ENCODE assay signal across 13 cellular contexts in genomic region chrX:19630228-19630627, GRCh38.
DNase-seq lines count a peak whose midpoint lies in the region; ATAC-seq and TF ChIP-seq lines count a peak whose summit lies in the region.
"Had no signal": no experiment of that assay in that cellular context is flagged by ENCODE, and none has a peak within 500 bp of the region (broad histone marks: within the 10 kb centered on the region; RNA-seq: fewer than 3 reads in every experiment).

No MANE protein-coding gene starts in this region.

- peak overlapping the region; percentile 22 to 50 for H3K27ac ChIP-seq in left lung
- H3K27ac ChIP-seq in psoas muscle = no peak overlapping the region
- H3K27ac ChIP-seq: esophagus squamous epithelium had no signal

- H3K4me1 ChIP-seq in left lung (peaks cover 0 to 5% of the 10 kb centered on the region in 2 donors), psoas muscle (no peaks in the 10 kb centered on the region)

- peak; percentile 38 for DNase-seq in GM12865 (ENCODE audit: low read depth)
- peak; percentile 4 for DNase-seq in GM19238 (ENCODE audit: insufficient read length, low spot score)
- DNase-seq in NOMO-1 treated with dmso at 0.1 percent for 144 hours (lab: John Stamatoyannopoulos, UW; ENCODE audit: unreplicated experiment) = peak; percentile 30
- DNase-seq in left lung = no peak
- no peak for DNase-seq in globus pallidus (ENCODE audit: low spot score)
- no peak for DNase-seq in psoas muscle
- no peak for DNase-seq in stimulated activated CD4-positive, alpha-beta T cell treated with anti-CD3 and anti-CD28 coated beads, Interleukin-2, amount 100 ng/mL, for 48 hours
- DNase-seq: DMS153, esophagus squamous epithelium, NCI-H1417 treated with DMSO at 0.1 percent for 48 hours, NCI-H748 treated with DMSO at 0.1 percent for 48 hours had no signal

- intact Hi-C loops in left lung (cut with DNase I) (no loop called here), psoas muscle (cut with DNase I) (no loop called here)

- H3K4me3 ChIP-seq in GM12865 (ENCODE audit: low read depth, low read length) (no peak overlapping the region), left lung (no peak overlapping the region), psoas muscle (no peak overlapping the region)
- H3K4me3 ChIP-seq: esophagus squamous epithelium, skin epidermis had no signal

- H3K36me3 ChIP-seq in left lung = no peaks in the 10 kb centered on the region
- H3K36me3 ChIP-seq in psoas muscle (ENCODE audit: insufficient read depth in 1 of 2, low read depth in 1 of 2) = no peaks in the 10 kb centered on the region
- H3K36me3 ChIP-seq: esophagus squamous epithelium had no signal

- WGBS in psoas muscle, 3 donors = 63 to 80% (median 70%) methylated on average over 3 of the region's 3 CpGs

- H3K27me3 ChIP-seq in left lung = no peaks in the 10 kb centered on the region
- peaks cover 0 to 8% (median 0%) of the 10 kb centered on the region in 3 donors for H3K27me3 ChIP-seq in psoas muscle (ENCODE audit: insufficient read depth in 3 of 3, low read length in 2 of 3)
- H3K27me3 ChIP-seq: esophagus squamous epithelium had no signal

- no peaks in the 10 kb centered on the region for H3K9me3 ChIP-seq in left lung
- H3K9me3 ChIP-seq in psoas muscle = no peaks in the 10 kb centered on the region
- H3K9me3 ChIP-seq: esophagus squamous epithelium had no signal

- ATAC-seq in left lung = no peak
- no peak for ATAC-seq in HG03280 (IDR thresholded peaks at IDR 0.05; ENCODE audit: unreplicated experiment)
- ATAC-seq in psoas muscle = no peak

- TF ChIP-seq CTCF in GM12865 (IDR thresholded peaks at IDR 0.05; ENCODE audit: insufficient read depth, low read depth, low read length, missing control alignments) = no peak
- TF ChIP-seq CTCF in left lung (IDR thresholded peaks at IDR 0.05) = no peak
- no peak for TF ChIP-seq CTCF in psoas muscle (IDR thresholded peaks at IDR 0.05)

Comparison
In these comparisons a context has a peak if more than half of its experiments do, and no peak if none do; other contexts are left out.
1. DNase-seq: peak in GM12865 (single experiment), GM19238 (single experiment) and NOMO-1 treated with dmso at 0.1 percent for 144 hours (single experiment); none in left lung (0 of 2), globus pallidus (single experiment), psoas muscle (0 of 2) and stimulated activated CD4-positive, alpha-beta T cell treated with anti-CD3 and anti-CD28 coated beads, Interleukin-2, amount 100 ng/mL, for 48 hours (0 of 2).